8 cellular contexts compared by ENCODE assay signal in the genomic region with DNA sequence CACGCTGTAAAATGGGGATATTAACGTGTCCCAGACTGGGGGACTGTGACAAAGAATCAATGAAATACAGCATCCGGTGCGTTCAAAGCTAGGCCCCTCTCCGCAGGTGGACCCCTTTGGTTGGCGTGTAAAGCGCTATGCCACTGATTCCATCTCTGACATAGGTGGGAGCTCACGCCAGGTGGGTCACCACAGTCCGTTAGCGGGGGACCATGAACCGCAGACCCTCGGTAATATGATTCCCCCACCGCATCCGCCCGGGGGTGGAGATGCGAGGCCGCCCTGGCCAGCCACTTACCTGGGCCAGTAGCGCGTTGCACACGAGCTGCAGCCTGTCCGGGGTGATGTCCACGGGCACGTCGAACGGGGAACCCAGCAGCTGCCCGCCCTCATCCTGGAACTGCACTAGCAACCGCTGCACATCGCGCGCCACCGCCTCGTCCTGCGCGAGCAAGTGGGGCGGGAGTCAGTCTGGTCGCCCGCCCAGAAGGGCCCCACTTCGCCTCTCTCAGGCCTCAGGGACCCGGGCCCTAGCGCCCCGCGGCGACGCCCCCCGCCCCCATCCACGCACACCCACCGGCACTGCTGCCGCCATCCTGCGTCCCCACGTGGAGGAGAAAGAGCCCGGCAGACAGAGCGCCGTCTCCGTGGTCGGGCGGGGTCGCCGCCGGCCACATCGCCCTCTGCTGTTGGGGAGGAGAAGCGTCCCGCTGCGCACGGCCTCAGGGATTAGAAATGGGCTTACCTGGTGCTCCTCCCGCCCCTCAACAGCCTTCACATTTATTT. TPM values are rescaled to one million over a fixed set of nuclear protein-coding genes. Genes with fewer than 3 reads are reported as not detected.
DNase-seq lines count a peak whose midpoint lies in the region; ATAC-seq and TF ChIP-seq lines count a peak whose summit lies in the region.

A gene (minus strand): TSS at position 623 of the 786 bp plus-strand sequence. CDS start 28 bp downstream, at position 595.

- peak within 1 kb of the TSS; percentile 84 to 93 (median 86) for H3K4me3 Mint-ChIP-seq in CD8-positive, alpha-beta memory T cell

- peaks cover 0 to 29% (median 0%) of the 10 kb centered on the region in 3 donors for H3K36me3 Mint-ChIP-seq in CD8-positive, alpha-beta memory T cell

- H3K9me3 ChIP-seq in CD8-positive, alpha-beta memory T cell (ENCODE audit: low read length) = no peaks in the 10 kb centered on the region
- H3K9me3 ChIP-seq in HUES6 (ENCODE audit: control insufficient read depth, insufficient read depth, low read depth, low read length) = no peaks in the 10 kb centered on the region
- no peaks in the 10 kb centered on the region for H3K9me3 ChIP-seq in OCI-LY3 (ENCODE audit: insufficient read depth, low read length)

- POLR2A ChIA-PET in CD8-positive, alpha-beta memory T cell (lab: Charles Lee) = interaction anchor here (0.6 to 1.0 kb wide), 3 partner anchors 19 to 667 kb away, joined by 3 to 8 read pairs (median 4); a partner anchor contains a TSS

- CTCF ChIA-PET in CD8-positive, alpha-beta memory T cell (lab: Charles Lee) = interaction anchor here (0.7 to 1.4 kb wide), 10 partner anchors 19 to 667 kb away, joined by 3 to 8 read pairs (median 3); a partner anchor contains a TSS

- H3K27me3 ChIP-seq in CD8-positive, alpha-beta memory T cell (ENCODE audit: insufficient read depth, low read length, poor library complexity, severe bottlenecking) = no peaks in the 10 kb centered on the region
- H3K27me3 ChIP-seq in HUES6 (ENCODE audit: control insufficient read depth, insufficient read depth, low read length) (no peaks in the 10 kb centered on the region), OCI-LY3 (ENCODE audit: low read depth, low read length) (no peaks in the 10 kb centered on the region)

- H3K27ac ChIP-seq in CD8-positive, alpha-beta memory T cell (ENCODE audit: low read depth, low read length) = peak within 1 kb of the TSS; percentile 55
- H3K27ac ChIP-seq in HUES6 (ENCODE audit: low read depth, low read length) (peak within 1 kb of the TSS; percentile 39; the same call in 1 of the 2 replicates), OCI-LY3 (ENCODE audit: low read length) (peak within 1 kb of the TSS; percentile 49; the same call in 1 of the 2 replicates)

- peak within 1 kb of the TSS; percentile 87 for H3K4me2 ChIP-seq in OCI-LY3 (ENCODE audit: low read length)

- peak within 1 kb of the TSS; percentile 99 for H2AFZ ChIP-seq in OCI-LY3 (ENCODE audit: low read depth, low read length)

- peaks cover 34% of the 10 kb centered on the region for H3K79me2 ChIP-seq in OCI-LY3 (ENCODE audit: low read length)

- DNase-seq in CD8-positive, alpha-beta memory T cell = peak; percentile 78 to 89 (median 84)
- DNase-seq in activated T-cell treated with anti-CD3 and anti-CD28 coated beads for 24 hours (ENCODE audit: low read depth) (peak; percentile 88), epithelial cell of proximal tubule (ENCODE audit: low read depth) (peak; percentile 3), mucosa of gallbladder (ENCODE audit: low spot score) (peak; percentile 75)
- DNase-seq in stimulated activated CD8-positive, alpha-beta memory T cell treated with anti-CD3 and anti-CD28 coated beads, Interleukin-4, amount 100 ng/mL, for 1 hour (ENCODE audit: low read depth in 2 of 2, low spot score in 1 of 2) = peak; percentile 76 to 77

- H3K4me1 Mint-ChIP-seq in CD8-positive, alpha-beta memory T cell = peaks cover 8 to 23% (median 20%) of the 10 kb centered on the region in 3 donors

- peak within 1 kb of the TSS; percentile 85 for H3K4me3 ChIP-seq in CD8-positive, alpha-beta memory T cell (ENCODE audit: low read length)
- H3K4me3 ChIP-seq in HUES6 (ENCODE audit: low read depth, low read length) = peak within 1 kb of the TSS; percentile 95
- H3K4me3 ChIP-seq in OCI-LY3 (ENCODE audit: low read length) = peak within 1 kb of the TSS; percentile 100
- peak within 1 kb of the TSS; percentile 98 for H3K4me3 ChIP-seq in epithelial cell of proximal tubule (ENCODE audit: low read depth, low read length)

- H4K20me1 ChIP-seq in OCI-LY3 (ENCODE audit: insufficient read depth, low read length) = no peaks in the 10 kb centered on the region

- ATAC-seq in GM19467 (IDR thresholded peaks at IDR 0.05; ENCODE audit: unreplicated experiment) = peak; percentile 72

- H3K27ac Mint-ChIP-seq in CD8-positive, alpha-beta memory T cell = peak within 1 kb of the TSS; percentile 24 to 88 (median 78)

- peak within 1 kb of the TSS; percentile 97 for H3K9ac ChIP-seq in HUES6 (ENCODE audit: low read length)
- H3K9ac ChIP-seq in OCI-LY3 (ENCODE audit: low read length) = peak within 1 kb of the TSS; percentile 96

- H3K27me3 Mint-ChIP-seq in CD8-positive, alpha-beta memory T cell = no peaks in the 10 kb centered on the region

- H3K4me1 ChIP-seq in CD8-positive, alpha-beta memory T cell (ENCODE audit: insufficient read depth, low read length) = peaks cover 14% of the 10 kb centered on the region
- H3K4me1 ChIP-seq in HUES6 (ENCODE audit: control insufficient read depth, insufficient read depth, low read length) (no peaks in the 10 kb centered on the region), OCI-LY3 (ENCODE audit: low read length) (peaks cover 12% of the 10 kb centered on the region)

- TF ChIP-seq CTCF in OCI-LY3 (IDR thresholded peaks at IDR 0.05; ENCODE audit: low read depth, low read length) (peak; percentile 71), epithelial cell of proximal tubule (conservative IDR thresholded peaks at IDR 0.05; ENCODE audit: low read depth, low read length) (peak; percentile 70)

- H3K36me3 ChIP-seq in CD8-positive, alpha-beta memory T cell (ENCODE audit: insufficient read depth, low read length) = peaks cover 20% of the 10 kb centered on the region
- H3K36me3 ChIP-seq in HUES6 (ENCODE audit: control insufficient read depth, insufficient read depth, low read length) (peaks cover 31% of the 10 kb centered on the region), OCI-LY3 (replicated peaks; ENCODE audit: low read depth, low read length) (peaks cover 30% of the 10 kb centered on the region)

- no peaks in the 10 kb centered on the region for H3K9me3 Mint-ChIP-seq in CD8-positive, alpha-beta memory T cell

RNA-seq across cellular contexts. Expression of the gene that starts here (rescaled TPM):
- total RNA-seq in CD8-positive, alpha-beta memory T cell = 10 to 100 TPM; 54.0 to 58.3 TPM
- 4.6 TPM for polyA plus RNA-seq in CD8-positive, alpha-beta memory T cell
- total RNA-seq in epithelial cell of proximal tubule = 27.0 and 38.8 TPM in 2 replicates
- total RNA-seq in mucosa of gallbladder = 7.1 TPM

Comparison
In these comparisons a context has a peak if more than half of its experiments do, and no peak if none do; other contexts are left out.
1. Peak in every context shown above with its lines: DNase-seq, ATAC-seq, H3K4me3 ChIP-seq and H3K27ac ChIP-seq.
2. DNase-seq: peak in every context shown above with its lines; median percentile 88 in activated T-cell treated with anti-CD3 and anti-CD28 coated beads for 24 hours; 84 in CD8-positive, alpha-beta memory T cell; 76 in stimulated activated CD8-positive, alpha-beta memory T cell treated with anti-CD3 and anti-CD28 coated beads, Interleukin-4, amount 100 ng/mL, for 1 hour; 75 in mucosa of gallbladder; 3 in epithelial cell of proximal tubule.